1 cellular context compared by ENCODE assay signal in the genomic region with DNA sequence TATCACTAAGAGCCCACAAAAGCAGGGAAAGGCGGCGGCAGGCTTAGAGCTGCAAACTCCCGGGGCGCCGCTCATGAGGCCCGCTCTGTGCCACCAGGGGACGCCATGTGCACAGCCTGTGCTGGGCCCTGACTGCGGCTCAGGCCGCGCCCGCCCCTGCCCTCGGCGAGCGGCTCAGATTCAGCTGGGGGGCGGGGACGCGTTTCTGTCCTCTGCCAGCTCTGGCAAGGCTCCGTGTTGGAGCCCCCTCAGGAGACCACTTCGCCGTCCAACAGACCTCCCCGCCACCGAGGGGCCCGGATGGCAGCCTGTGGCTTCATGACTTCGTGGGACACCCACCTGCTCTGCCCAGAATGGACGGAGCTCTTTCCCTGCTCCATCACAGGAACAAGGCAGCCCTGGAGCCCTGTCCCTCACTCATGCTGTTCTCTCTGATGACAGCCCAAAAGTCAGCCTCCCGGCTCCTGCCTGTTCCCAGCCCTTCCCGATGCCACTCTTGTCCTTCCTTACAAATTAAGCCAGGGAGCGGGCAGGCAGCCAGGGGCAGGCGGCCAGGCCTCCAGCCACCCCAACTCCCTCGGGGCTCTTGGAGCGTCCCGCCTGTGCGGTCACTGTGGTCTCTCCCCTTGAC.
A peak's percentile ranks its signal among the peaks of the same experiment; 100 is the strongest.
TF ChIP-seq lines count a peak whose summit lies in the region.

No MANE protein-coding gene starts in this region.

TF ChIP-seq in K562, 482 proteins besides CTCF, POLR2A, EP300 and RAD21 (continued from another document and continues in another):
- TF ChIP-seq, protein P1, sequence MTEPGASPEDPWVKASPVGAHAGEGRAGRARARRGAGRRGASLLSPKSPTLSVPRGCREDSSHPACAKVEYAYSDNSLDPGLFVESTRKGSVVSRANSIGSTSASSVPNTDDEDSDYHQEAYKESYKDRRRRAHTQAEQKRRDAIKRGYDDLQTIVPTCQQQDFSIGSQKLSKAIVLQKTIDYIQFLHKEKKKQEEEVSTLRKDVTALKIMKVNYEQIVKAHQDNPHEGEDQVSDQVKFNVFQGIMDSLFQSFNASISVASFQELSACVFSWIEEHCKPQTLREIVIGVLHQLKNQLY (CRISPR knock-in tag; conservative IDR thresholded peaks at IDR 0.05): no peak
- TF ChIP-seq, protein P2, sequence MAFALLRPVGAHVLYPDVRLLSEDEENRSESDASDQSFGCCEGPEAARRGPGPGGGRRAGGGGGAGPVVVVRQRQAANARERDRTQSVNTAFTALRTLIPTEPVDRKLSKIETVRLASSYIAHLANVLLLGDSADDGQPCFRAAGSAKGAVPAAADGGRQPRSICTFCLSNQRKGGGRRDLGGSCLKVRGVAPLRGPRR (CRISPR knock-in tag; IDR thresholded peaks at IDR 0.05): no peak
- no peak for TF ChIP-seq SAFB2 (IDR thresholded peaks at IDR 0.05; ENCODE audit: borderline replicate concordance, low read depth, low read length, severe bottlenecking)
- no peak for TF ChIP-seq FOXJ3 (CRISPR knock-in tag; IDR thresholded peaks at IDR 0.05)
- TF ChIP-seq PHB2 (IDR thresholded peaks at IDR 0.05; ENCODE audit: low read depth): no peak
- no peak for TF ChIP-seq JUNB (CRISPR knock-in tag; conservative IDR thresholded peaks at IDR 0.05)
- TF ChIP-seq TCF7L2 (IDR thresholded peaks at IDR 0.05; ENCODE audit: low read depth, low read length): no peak
- no peak for TF ChIP-seq PTTG1 (tag; IDR thresholded peaks at IDR 0.05; ENCODE audit: low read depth)
- peak in 1 of 2 experiments; percentile 43; a peak in 1 of 4 replicates for TF ChIP-seq RCOR1 (IDR thresholded peaks at IDR 0.05; ENCODE audit: borderline replicate concordance in 1 of 2, low read depth in 2 of 2, low read length in 2 of 2)
- no peak for TF ChIP-seq CHD1 (IDR thresholded peaks at IDR 0.05; ENCODE audit: low read length)
- TF ChIP-seq, protein P3, sequence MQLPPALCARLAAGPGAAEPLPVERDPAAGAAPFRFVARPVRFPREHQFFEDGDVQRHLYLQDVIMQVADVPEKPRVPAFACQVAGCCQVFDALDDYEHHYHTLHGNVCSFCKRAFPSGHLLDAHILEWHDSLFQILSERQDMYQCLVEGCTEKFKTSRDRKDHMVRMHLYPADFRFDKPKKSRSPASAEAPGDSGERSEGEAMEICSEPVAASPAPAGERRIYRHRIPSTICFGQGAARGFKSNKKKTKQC (CRISPR knock-in tag; IDR thresholded peaks at IDR 0.05): peak; percentile 54; the same call in 1 of the 2 replicates
- peak; percentile 48 for TF ChIP-seq CREM (IDR thresholded peaks at IDR 0.05; ENCODE audit: low read depth)
- TF ChIP-seq U2AF1 (optimal IDR thresholded peaks at IDR 0.05; ENCODE audit: low read depth, low read length): no peak
- no peak for TF ChIP-seq GABPA (tag; conservative IDR thresholded peaks at IDR 0.05; ENCODE audit: low read depth)
- TF ChIP-seq, protein P4, sequence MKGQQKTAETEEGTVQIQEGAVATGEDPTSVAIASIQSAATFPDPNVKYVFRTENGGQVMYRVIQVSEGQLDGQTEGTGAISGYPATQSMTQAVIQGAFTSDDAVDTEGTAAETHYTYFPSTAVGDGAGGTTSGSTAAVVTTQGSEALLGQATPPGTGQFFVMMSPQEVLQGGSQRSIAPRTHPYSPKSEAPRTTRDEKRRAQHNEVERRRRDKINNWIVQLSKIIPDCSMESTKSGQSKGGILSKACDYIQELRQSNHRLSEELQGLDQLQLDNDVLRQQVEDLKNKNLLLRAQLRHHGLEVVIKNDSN (CRISPR knock-in tag; IDR thresholded peaks at IDR 0.05): no peak; the same call in 1 of the 2 replicates
- no peak for TF ChIP-seq POLR2H (tag; IDR thresholded peaks at IDR 0.05; ENCODE audit: low read depth)
- TF ChIP-seq POLR2G (IDR thresholded peaks at IDR 0.05; ENCODE audit: low read depth, low read length): no peak
- TF ChIP-seq, protein P5, sequence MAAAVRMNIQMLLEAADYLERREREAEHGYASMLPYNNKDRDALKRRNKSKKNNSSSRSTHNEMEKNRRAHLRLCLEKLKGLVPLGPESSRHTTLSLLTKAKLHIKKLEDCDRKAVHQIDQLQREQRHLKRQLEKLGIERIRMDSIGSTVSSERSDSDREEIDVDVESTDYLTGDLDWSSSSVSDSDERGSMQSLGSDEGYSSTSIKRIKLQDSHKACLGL (CRISPR knock-in tag; IDR thresholded peaks at IDR 0.05; ENCODE audit: borderline replicate concordance, poor library complexity, severe bottlenecking): no peak
- no peak for TF ChIP-seq SNRNP70 (optimal IDR thresholded peaks at IDR 0.05; ENCODE audit: low read depth, low read length)
- no peak for TF ChIP-seq TAL1 (IDR thresholded peaks at IDR 0.05)
- TF ChIP-seq ETV5 (CRISPR knock-in tag; IDR thresholded peaks at IDR 0.05; ENCODE audit: low read depth): no peak
- TF ChIP-seq SMARCA5 (IDR thresholded peaks at IDR 0.05): no peak
- no peak for TF ChIP-seq HMG20A (CRISPR knock-in tag; conservative IDR thresholded peaks at IDR 0.05)
- TF ChIP-seq TARDBP (IDR thresholded peaks at IDR 0.05): no peak
- TF ChIP-seq, protein P6, sequence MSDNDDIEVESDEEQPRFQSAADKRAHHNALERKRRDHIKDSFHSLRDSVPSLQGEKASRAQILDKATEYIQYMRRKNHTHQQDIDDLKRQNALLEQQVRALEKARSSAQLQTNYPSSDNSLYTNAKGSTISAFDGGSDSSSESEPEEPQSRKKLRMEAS (CRISPR knock-in tag; IDR thresholded peaks at IDR 0.05): peak; percentile 93
- no peak for TF ChIP-seq KHSRP (IDR thresholded peaks at IDR 0.05)
- no peak for TF ChIP-seq ZNF77 (CRISPR knock-in tag; IDR thresholded peaks at IDR 0.05)
- TF ChIP-seq ZNF282 (CRISPR knock-in tag; IDR thresholded peaks at IDR 0.05): no peak
- no peak for TF ChIP-seq CHD4 (IDR thresholded peaks at IDR 0.05; ENCODE audit: insufficient read depth, insufficient replicate concordance, low read depth, low read length, poor library complexity, severe bottlenecking)
- no peak for TF ChIP-seq ZNF696 (CRISPR knock-in tag; conservative IDR thresholded peaks at IDR 0.05)
- TF ChIP-seq, protein P7, sequence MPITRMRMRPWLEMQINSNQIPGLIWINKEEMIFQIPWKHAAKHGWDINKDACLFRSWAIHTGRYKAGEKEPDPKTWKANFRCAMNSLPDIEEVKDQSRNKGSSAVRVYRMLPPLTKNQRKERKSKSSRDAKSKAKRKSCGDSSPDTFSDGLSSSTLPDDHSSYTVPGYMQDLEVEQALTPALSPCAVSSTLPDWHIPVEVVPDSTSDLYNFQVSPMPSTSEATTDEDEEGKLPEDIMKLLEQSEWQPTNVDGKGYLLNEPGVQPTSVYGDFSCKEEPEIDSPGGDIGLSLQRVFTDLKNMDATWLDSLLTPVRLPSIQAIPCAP (CRISPR knock-in tag; IDR thresholded peaks at IDR 0.05; ENCODE audit: borderline replicate concordance): no peak
- TF ChIP-seq ZNF12 (CRISPR knock-in tag; IDR thresholded peaks at IDR 0.05): no peak
- no peak for TF ChIP-seq COPS2 (conservative IDR thresholded peaks at IDR 0.05)
- no peak for TF ChIP-seq DNMT1 (IDR thresholded peaks at IDR 0.05)
- TF ChIP-seq DMBX1 (CRISPR knock-in tag; IDR thresholded peaks at IDR 0.05; ENCODE audit: borderline replicate concordance): no peak
- TF ChIP-seq, protein P8, sequence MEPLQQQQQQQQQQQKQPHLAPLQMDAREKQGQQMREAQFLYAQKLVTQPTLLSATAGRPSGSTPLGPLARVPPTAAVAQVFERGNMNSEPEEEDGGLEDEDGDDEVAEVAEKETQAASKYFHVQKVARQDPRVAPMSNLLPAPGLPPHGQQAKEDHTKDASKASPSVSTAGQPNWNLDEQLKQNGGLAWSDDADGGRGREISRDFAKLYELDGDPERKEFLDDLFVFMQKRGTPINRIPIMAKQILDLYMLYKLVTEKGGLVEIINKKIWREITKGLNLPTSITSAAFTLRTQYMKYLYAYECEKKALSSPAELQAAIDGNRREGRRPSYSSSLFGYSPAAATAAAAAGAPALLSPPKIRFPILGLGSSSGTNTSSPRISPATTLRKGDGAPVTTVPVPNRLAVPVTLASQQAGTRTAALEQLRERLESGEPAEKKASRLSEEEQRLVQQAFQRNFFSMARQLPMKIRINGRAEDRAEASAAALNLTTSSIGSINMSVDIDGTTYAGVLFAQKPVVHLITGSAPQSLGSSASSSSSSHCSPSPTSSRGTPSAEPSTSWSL (CRISPR knock-in tag; IDR thresholded peaks at IDR 0.05; ENCODE audit: borderline replicate concordance): no peak
- TF ChIP-seq, protein P9, sequence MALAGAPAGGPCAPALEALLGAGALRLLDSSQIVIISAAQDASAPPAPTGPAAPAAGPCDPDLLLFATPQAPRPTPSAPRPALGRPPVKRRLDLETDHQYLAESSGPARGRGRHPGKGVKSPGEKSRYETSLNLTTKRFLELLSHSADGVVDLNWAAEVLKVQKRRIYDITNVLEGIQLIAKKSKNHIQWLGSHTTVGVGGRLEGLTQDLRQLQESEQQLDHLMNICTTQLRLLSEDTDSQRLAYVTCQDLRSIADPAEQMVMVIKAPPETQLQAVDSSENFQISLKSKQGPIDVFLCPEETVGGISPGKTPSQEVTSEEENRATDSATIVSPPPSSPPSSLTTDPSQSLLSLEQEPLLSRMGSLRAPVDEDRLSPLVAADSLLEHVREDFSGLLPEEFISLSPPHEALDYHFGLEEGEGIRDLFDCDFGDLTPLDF (CRISPR knock-in tag; IDR thresholded peaks at IDR 0.05): no peak
- TF ChIP-seq, protein P10, sequence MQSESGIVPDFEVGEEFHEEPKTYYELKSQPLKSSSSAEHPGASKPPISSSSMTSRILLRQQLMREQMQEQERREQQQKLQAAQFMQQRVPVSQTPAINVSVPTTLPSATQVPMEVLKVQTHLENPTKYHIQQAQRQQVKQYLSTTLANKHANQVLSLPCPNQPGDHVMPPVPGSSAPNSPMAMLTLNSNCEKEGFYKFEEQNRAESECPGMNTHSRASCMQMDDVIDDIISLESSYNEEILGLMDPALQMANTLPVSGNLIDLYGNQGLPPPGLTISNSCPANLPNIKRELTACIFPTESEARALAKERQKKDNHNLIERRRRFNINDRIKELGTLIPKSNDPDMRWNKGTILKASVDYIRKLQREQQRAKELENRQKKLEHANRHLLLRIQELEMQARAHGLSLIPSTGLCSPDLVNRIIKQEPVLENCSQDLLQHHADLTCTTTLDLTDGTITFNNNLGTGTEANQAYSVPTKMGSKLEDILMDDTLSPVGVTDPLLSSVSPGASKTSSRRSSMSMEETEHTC (IDR thresholded peaks at IDR 0.05): no peak
- TF ChIP-seq, protein P11, sequence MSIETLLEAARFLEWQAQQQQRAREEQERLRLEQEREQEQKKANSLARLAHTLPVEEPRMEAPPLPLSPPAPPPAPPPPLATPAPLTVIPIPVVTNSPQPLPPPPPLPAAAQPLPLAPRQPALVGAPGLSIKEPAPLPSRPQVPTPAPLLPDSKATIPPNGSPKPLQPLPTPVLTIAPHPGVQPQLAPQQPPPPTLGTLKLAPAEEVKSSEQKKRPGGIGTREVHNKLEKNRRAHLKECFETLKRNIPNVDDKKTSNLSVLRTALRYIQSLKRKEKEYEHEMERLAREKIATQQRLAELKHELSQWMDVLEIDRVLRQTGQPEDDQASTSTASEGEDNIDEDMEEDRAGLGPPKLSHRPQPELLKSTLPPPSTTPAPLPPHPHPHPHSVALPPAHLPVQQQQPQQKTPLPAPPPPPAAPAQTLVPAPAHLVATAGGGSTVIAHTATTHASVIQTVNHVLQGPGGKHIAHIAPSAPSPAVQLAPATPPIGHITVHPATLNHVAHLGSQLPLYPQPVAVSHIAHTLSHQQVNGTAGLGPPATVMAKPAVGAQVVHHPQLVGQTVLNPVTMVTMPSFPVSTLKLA (conservative IDR thresholded peaks at IDR 0.05): no peak
- no peak for TF ChIP-seq ZNF583 (CRISPR knock-in tag; IDR thresholded peaks at IDR 0.05)
- TF ChIP-seq, protein P12, sequence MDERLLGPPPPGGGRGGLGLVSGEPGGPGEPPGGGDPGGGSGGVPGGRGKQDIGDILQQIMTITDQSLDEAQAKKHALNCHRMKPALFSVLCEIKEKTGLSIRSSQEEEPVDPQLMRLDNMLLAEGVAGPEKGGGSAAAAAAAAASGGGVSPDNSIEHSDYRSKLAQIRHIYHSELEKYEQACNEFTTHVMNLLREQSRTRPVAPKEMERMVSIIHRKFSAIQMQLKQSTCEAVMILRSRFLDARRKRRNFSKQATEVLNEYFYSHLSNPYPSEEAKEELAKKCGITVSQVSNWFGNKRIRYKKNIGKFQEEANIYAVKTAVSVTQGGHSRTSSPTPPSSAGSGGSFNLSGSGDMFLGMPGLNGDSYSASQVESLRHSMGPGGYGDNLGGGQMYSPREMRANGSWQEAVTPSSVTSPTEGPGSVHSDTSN (CRISPR knock-in tag; IDR thresholded peaks at IDR 0.05; ENCODE audit: low read depth): no peak
- TF ChIP-seq, protein P12 (tag; conservative IDR thresholded peaks at IDR 0.05; ENCODE audit: low read depth): no peak
- 0 out of 2 replicates have a peak, but pooled peaks have one; percentile 69 for TF ChIP-seq TGIF2 (CRISPR knock-in tag; IDR thresholded peaks at IDR 0.05)
- peak; percentile 68 to 71; a peak in 3 of 4 replicates for TF ChIP-seq MAZ (CRISPR knock-in tag; conservative IDR thresholded peaks at IDR 0.05 in 1 of 2, IDR thresholded peaks at IDR 0.05 in 1 of 2)
- no peak for TF ChIP-seq ZNF57 (CRISPR knock-in tag; IDR thresholded peaks at IDR 0.05)
- no peak for TF ChIP-seq MAFF (IDR thresholded peaks at IDR 0.05; ENCODE audit: low read length)
- TF ChIP-seq FOXK2 (conservative IDR thresholded peaks at IDR 0.05 in 1 of 2, IDR thresholded peaks at IDR 0.05 in 1 of 2; ENCODE audit: low read depth in 2 of 2): no peak
- no peak for TF ChIP-seq SIRT6 (IDR thresholded peaks at IDR 0.05; ENCODE audit: low read depth, low read length)
- no peak for TF ChIP-seq RBM17 (IDR thresholded peaks at IDR 0.05; ENCODE audit: borderline replicate concordance, low read depth, low read length)
- TF ChIP-seq CREBBP (IDR thresholded peaks at IDR 0.05; ENCODE audit: low read depth, low read length): no peak
- TF ChIP-seq ZNF217 (CRISPR knock-in tag; IDR thresholded peaks at IDR 0.05): no peak
- TF ChIP-seq, protein P13, sequence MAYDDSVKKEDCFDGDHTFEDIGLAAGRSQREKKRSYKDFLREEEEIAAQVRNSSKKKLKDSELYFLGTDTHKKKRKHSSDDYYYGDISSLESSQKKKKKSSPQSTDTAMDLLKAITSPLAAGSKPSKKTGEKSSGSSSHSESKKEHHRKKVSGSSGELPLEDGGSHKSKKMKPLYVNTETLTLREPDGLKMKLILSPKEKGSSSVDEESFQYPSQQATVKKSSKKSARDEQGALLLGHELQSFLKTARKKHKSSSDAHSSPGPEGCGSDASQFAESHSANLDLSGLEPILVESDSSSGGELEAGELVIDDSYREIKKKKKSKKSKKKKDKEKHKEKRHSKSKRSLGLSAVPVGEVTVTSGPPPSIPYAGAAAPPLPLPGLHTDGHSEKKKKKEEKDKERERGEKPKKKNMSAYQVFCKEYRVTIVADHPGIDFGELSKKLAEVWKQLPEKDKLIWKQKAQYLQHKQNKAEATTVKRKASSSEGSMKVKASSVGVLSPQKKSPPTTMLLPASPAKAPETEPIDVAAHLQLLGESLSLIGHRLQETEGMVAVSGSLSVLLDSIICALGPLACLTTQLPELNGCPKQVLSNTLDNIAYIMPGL (CRISPR knock-in tag; IDR thresholded peaks at IDR 0.05): no peak
- TF ChIP-seq RBM15 (IDR thresholded peaks at IDR 0.05; ENCODE audit: insufficient read depth, low read length): no peak
- TF ChIP-seq NCOA4 (IDR thresholded peaks at IDR 0.05; ENCODE audit: partially characterized antibody): no peak
